In genomic region chr2:60764736-60765534, GRCh38 we compare ENCODE assay signal across 21 cellular contexts. TPM values are rescaled to one million over a fixed set of nuclear protein-coding genes. Genes with fewer than 3 reads are reported as not detected.
DNase-seq lines count a peak whose midpoint lies in the region; ATAC-seq, FAIRE-seq and TF ChIP-seq lines count a peak whose summit lies in the region.
"Had no signal": no experiment of that assay in that cellular context is flagged by ENCODE, and none has a peak within 500 bp of the region (broad histone marks: within the 10 kb centered on the region; RNA-seq: fewer than 3 reads in every experiment).

No MANE protein-coding gene starts in this region.

- H3K4me2 ChIP-seq in mesenchymal stem cell (ENCODE audit: low read length, poor library complexity, severe bottlenecking), result no peak overlapping the region

- no peak overlapping the region for H3K18ac ChIP-seq in mesenchymal stem cell (ENCODE audit: low read depth in 1 of 2, low read length in 2 of 2)

- no peak overlapping the region for H2BK5ac ChIP-seq in mesenchymal stem cell (ENCODE audit: low read depth, low read length, poor library complexity, severe bottlenecking)

- H2AK5ac ChIP-seq in mesenchymal stem cell (ENCODE audit: low read length, severe bottlenecking), result no peak overlapping the region

- H3K9me3 ChIP-seq in mesenchymal stem cell (ENCODE audit: control insufficient read depth, low read length) (no peaks in the 10 kb centered on the region), adrenal gland (replicated peaks in 1 of 3) (no peaks in the 10 kb centered on the region)
- H3K9me3 ChIP-seq: ovary, stomach, tibial nerve had no signal

- peaks cover 25% of the 10 kb centered on the region for H3K79me1 ChIP-seq in mesenchymal stem cell (replicated peaks; ENCODE audit: low read length, poor library complexity, severe bottlenecking)

- no peak overlapping the region for H3K23ac ChIP-seq in mesenchymal stem cell (ENCODE audit: low read length in 2 of 2)

- H2BK15ac ChIP-seq in mesenchymal stem cell (ENCODE audit: low read depth, poor library complexity, severe bottlenecking), result no peak overlapping the region

- FAIRE-seq in H54 (lab: Jason Lieb, UNC), result peak; percentile 38
- FAIRE-seq: GM12878 had no signal

- no peak for TF ChIP-seq POLR2A in H54 (IDR thresholded peaks at IDR 0.05; ENCODE audit: low read depth, low read length)
- TF ChIP-seq POLR2A in adrenal gland (IDR thresholded peaks at IDR 0.05), result no peak

- H4K91ac ChIP-seq in mesenchymal stem cell (ENCODE audit: low read length), result no peak overlapping the region

- H3K9ac ChIP-seq in mesenchymal stem cell (ENCODE audit: low read length), result no peak overlapping the region

- H3K4me1 ChIP-seq in mesenchymal stem cell (ENCODE audit: control insufficient read depth, insufficient read depth, low read depth, low read length), result no peaks in the 10 kb centered on the region
- H3K4me1 ChIP-seq in adrenal gland (replicated peaks in 1 of 2), result no peaks in the 10 kb centered on the region

- no peak for DNase-seq in H54 (ENCODE audit: insufficient read length, low spot score)
- peak; percentile 36 for DNase-seq in LoVo (ENCODE audit: low spot score)
- peak; percentile 11 for DNase-seq in choroid plexus epithelial cell (ENCODE audit: low read depth)
- DNase-seq in mesenchymal stem cell, result peak; percentile 5
- DNase-seq in adrenal gland, result no peak
- DNase-seq in omental fat pad (ENCODE audit: low spot score), result no peak
- DNase-seq in NK-92 (lab: John Stamatoyannopoulos, UW; ENCODE audit: unreplicated experiment), result no peak
- DNase-seq: activated CD8-positive, alpha-beta memory T cell treated with anti-CD3 and anti-CD28 coated beads for 24 hours; CD8-positive, alpha-beta memory T cell; DMS153; effector CD4-positive, alpha-beta T cell; Karpas-422; naive thymus-derived CD8-positive, alpha-beta T cell; NCI-H1417 treated with DMSO at 0.1 percent for 48 hours; NCI-H510A treated with DMSO at 0.1 percent for 48 hours; ovary; stimulated activated CD4-positive, alpha-beta T cell treated with anti-CD3 and anti-CD28 coated beads, Interleukin-12 subunit alpha, Interleukin-12 subunit beta, amount 100 ng/mL, for 4 hours; stomach; T-helper 9 cell had no signal

- WGBS in mesenchymal stem cell, result 97% methylated on average over 1 of the region's 3 CpGs
- 71 to 85% (median 76%) methylated on average over 3 of the region's 3 CpGs for WGBS in adrenal gland, 4 donors

- no peak overlapping the region for H3K4ac ChIP-seq in mesenchymal stem cell (ENCODE audit: low read depth in 1 of 2, low read length in 2 of 2)

- no peak overlapping the region for H3K27ac ChIP-seq in mesenchymal stem cell (ENCODE audit: low read length, poor library complexity, severe bottlenecking)
- no peak overlapping the region for H3K27ac ChIP-seq in adrenal gland
- H3K27ac ChIP-seq: ovary, stomach, tibial nerve had no signal

- H4K8ac ChIP-seq in mesenchymal stem cell (ENCODE audit: low read length), result no peak overlapping the region

- ATAC-seq in omental fat pad (ENCODE audit: low FRiP score), result no peak
- ATAC-seq: GM12878; naive thymus-derived CD8-positive, alpha-beta T cell had no signal

- H2AFZ ChIP-seq in mesenchymal stem cell (ENCODE audit: low read depth, low read length), result no peak overlapping the region

- H3K36me3 ChIP-seq in mesenchymal stem cell (ENCODE audit: control insufficient read depth in 1 of 2, insufficient read depth in 2 of 2, low read depth in 1 of 2, low read length in 2 of 2), result peaks cover 24 to 91% of the 10 kb centered on the region in 2 experiments
- H3K36me3 ChIP-seq in adrenal gland (replicated peaks in 1 of 2), result peaks cover 0 to 60% of the 10 kb centered on the region in 2 donors
- H3K36me3 ChIP-seq: ovary had no signal

- H2BK12ac ChIP-seq in mesenchymal stem cell (ENCODE audit: low read length in 2 of 2), result no peak overlapping the region

- intact Hi-C loops in adrenal gland (cut with DNase I), result no loop called here

- H2BK120ac ChIP-seq in mesenchymal stem cell (ENCODE audit: low read depth, low read length), result no peak overlapping the region

- H3K14ac ChIP-seq in mesenchymal stem cell (ENCODE audit: low read length in 2 of 2), result no peak overlapping the region

- no peak for TF ChIP-seq CTCF in choroid plexus epithelial cell (conservative IDR thresholded peaks at IDR 0.05; ENCODE audit: low read depth, low read length)
- no peak for TF ChIP-seq CTCF in adrenal gland (IDR thresholded peaks at IDR 0.05)
- no peak for TF ChIP-seq CTCF in omental fat pad (IDR thresholded peaks at IDR 0.05)

- H3K27me3 ChIP-seq in mesenchymal stem cell (ENCODE audit: control insufficient read depth in 1 of 2, insufficient read depth in 1 of 2, low read length in 2 of 2) (no peaks in the 10 kb centered on the region), adrenal gland (no peaks in the 10 kb centered on the region)
- H3K27me3 ChIP-seq: ovary, stomach, tibial nerve had no signal

- H3K4me3 ChIP-seq in choroid plexus epithelial cell (ENCODE audit: low read depth, low read length), result no peak overlapping the region
- no peak overlapping the region for H3K4me3 ChIP-seq in mesenchymal stem cell (ENCODE audit: insufficient read depth in 1 of 2, low read depth in 1 of 2, low read length in 2 of 2)
- H3K4me3 ChIP-seq in adrenal gland, result no peak overlapping the region
- H3K4me3 ChIP-seq: GM12878, ovary, stomach, tibial nerve had no signal

RNA-seq across cellular contexts. Expression of gene PAPOLG, which starts 8.9 kb away (rescaled TPM):
- polyA plus RNA-seq in mesenchymal stem cell (2013, experiment 1 of 2), result 5.6 TPM
- 5.3 TPM for polyA plus RNA-seq in mesenchymal stem cell (2013, experiment 2 of 2)
- total RNA-seq in adrenal gland, result 10 to 100 TPM in 5 of 8 donors, 1 to 10 TPM in 3; 6.6 to 16.0 (median 10.7) TPM
- polyA plus RNA-seq in adrenal gland, result 10 to 100 TPM in 1 of 3 donors, 1 to 10 TPM in 2; 4.5 to 10.9 (median 4.7) TPM
- 10 to 100 TPM; 12.3 to 19.2 (median 14.9) TPM for total RNA-seq in omental fat pad

Comparison
In these comparisons a context has a peak if more than half of its experiments do, and no peak if none do; other contexts are left out.
1. DNase-seq: peak in LoVo (single experiment), choroid plexus epithelial cell (single experiment) and mesenchymal stem cell (single experiment); none in H54 (single experiment), adrenal gland (0 of 7), omental fat pad (single experiment) and NK-92 (single experiment).